Comparison of ENCODE assay signal across 23 cellular contexts in the genomic region with DNA sequence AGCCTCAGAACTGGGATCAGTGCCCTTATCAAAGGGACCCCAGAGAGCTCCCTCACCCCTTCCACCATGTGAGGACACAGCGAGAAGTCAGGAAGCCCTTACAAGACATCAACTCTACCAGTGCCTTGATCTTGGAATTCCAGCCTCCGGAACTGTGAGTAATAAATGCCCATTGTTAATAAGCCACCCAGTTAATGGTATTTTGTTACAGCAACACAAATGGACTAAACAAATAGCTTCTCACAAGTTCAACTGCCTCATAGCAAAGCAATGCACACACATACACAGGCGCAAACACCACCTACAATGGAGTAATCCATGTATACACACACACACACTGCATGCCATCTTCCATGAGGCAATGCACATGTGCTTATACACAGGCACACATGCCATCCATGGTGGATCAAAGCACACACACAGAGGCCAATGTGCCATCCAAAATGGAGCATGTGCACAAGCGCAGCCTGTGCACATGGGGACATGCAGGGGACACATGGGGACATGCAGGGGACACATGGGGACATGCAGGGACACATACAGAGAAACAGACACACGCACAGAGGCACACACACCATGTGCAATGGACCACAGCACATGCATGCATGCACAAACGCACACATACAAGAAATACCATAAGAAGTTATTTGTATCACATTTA.
A peak's percentile ranks its signal among the peaks of the same experiment; 100 is the strongest.
DNase-seq lines count a peak whose midpoint lies in the region; ATAC-seq and TF ChIP-seq lines count a peak whose summit lies in the region.
"Had no signal": no experiment of that assay in that cellular context is flagged by ENCODE, and none has a peak within 500 bp of the region (broad histone marks: within the 10 kb centered on the region; RNA-seq: fewer than 3 reads in every experiment).

No MANE protein-coding gene starts in this region.

- H2BK120ac ChIP-seq in IMR-90 (ENCODE audit: low read depth, low read length) = peak overlapping the region; percentile 84

- in situ Hi-C loops in IMR-90 (cut with MboI; ENCODE audit: low sequenced_read_pairs) (no loop called here), ACHN (cut with HindIII; ENCODE audit: low pct_ligation_motif_present, low pct_unique_long_range_greater_than_20kb, low sequenced_read_pairs) (no loop called here)

- H3K4me3 ChIP-seq in IMR-90 (ENCODE audit: insufficient read depth, low read depth, low read length) (no peak overlapping the region), neural progenitor cell (no peak overlapping the region)
- H3K4me3 ChIP-seq: GM23338 had no signal

- H3K56ac ChIP-seq in IMR-90 (ENCODE audit: extremely low read depth, insufficient read depth, low read length) = no peak overlapping the region

- no peaks in the 10 kb centered on the region for H3K79me2 ChIP-seq in neural progenitor cell (ENCODE audit: low read depth)

- no peaks in the 10 kb centered on the region for H3K79me1 ChIP-seq in IMR-90 (ENCODE audit: low read depth in 1 of 2, low read length in 2 of 2)

- H3F3A ChIP-seq in neural progenitor cell (ENCODE audit: low read depth) = no peaks in the 10 kb centered on the region

- peak overlapping the region; percentile 62 for H2BK5ac ChIP-seq in IMR-90 (ENCODE audit: low read depth, low read length, poor library complexity, severe bottlenecking)

- H3K4ac ChIP-seq in IMR-90 (ENCODE audit: low read depth, low read length) = peak overlapping the region; percentile 74

- no peak for TF ChIP-seq RAD21 in IMR-90 (IDR thresholded peaks at IDR 0.05; ENCODE audit: low read length)

- H3K27me3 ChIP-seq in IMR-90 (ENCODE audit: control insufficient read depth, insufficient read depth, low read length) (no peaks in the 10 kb centered on the region), neural progenitor cell (no peaks in the 10 kb centered on the region)
- H3K27me3 ChIP-seq: BE2C had no signal

- H3K4me2 ChIP-seq in IMR-90 (ENCODE audit: low read depth, low read length) (peak overlapping the region; percentile 66), neural progenitor cell (no peak overlapping the region)
- H3K4me2 ChIP-seq: GM23338 had no signal

- H3K9me3 ChIP-seq in IMR-90 (ENCODE audit: control insufficient read depth, insufficient read depth, low read length) (no peaks in the 10 kb centered on the region), T-helper 17 cell (ENCODE audit: control insufficient read depth, low read length, poor library complexity, severe bottlenecking) (no peaks in the 10 kb centered on the region), neural progenitor cell (ENCODE audit: low read depth) (no peaks in the 10 kb centered on the region)
- H3K9me3 ChIP-seq: BE2C had no signal

- H3K4me1 ChIP-seq in IMR-90 (ENCODE audit: control insufficient read depth, insufficient read depth, low read length) (peaks cover 6% of the 10 kb centered on the region), neural progenitor cell (no peaks in the 10 kb centered on the region)
- H3K4me1 ChIP-seq: BE2C had no signal

- dilution Hi-C loops in IMR-90 (cut with HindIII; ENCODE audit: low sequenced_read_pairs, unreplicated experiment) = no loop called here

- POLR2A ChIA-PET in IMR-90 (lab: Charles Lee; ENCODE audit: unreplicated experiment) = no interaction called here

- CTCF ChIA-PET in IMR-90 (lab: Yijun Ruan, JAX) = no interaction called here

- peak overlapping the region; percentile 24; the same call in 1 of the 2 replicates for H4K5ac ChIP-seq in IMR-90 (ENCODE audit: low read depth, low read length)

- H3K27me3 Mint-ChIP-seq in T-helper 17 cell = no peaks in the 10 kb centered on the region
- H3K27me3 Mint-ChIP-seq in neural progenitor cell (ENCODE audit: insufficient read depth, low read depth) = peaks cover 9% of the 10 kb centered on the region

- H4K91ac ChIP-seq in IMR-90 (ENCODE audit: insufficient read depth, low read depth, low read length) = peak overlapping the region; percentile 70

- no peaks in the 10 kb centered on the region for H3K36me3 ChIP-seq in IMR-90 (ENCODE audit: control insufficient read depth, insufficient read depth, low read length)
- H3K36me3 ChIP-seq in neural progenitor cell = no peaks in the 10 kb centered on the region
- H3K36me3 ChIP-seq: BE2C had no signal

- ATAC-seq in IMR-90 (ENCODE audit: low read depth) = no peak
- no peak for ATAC-seq in T-helper 17 cell
- ATAC-seq in GM18517 (IDR thresholded peaks at IDR 0.05; ENCODE audit: unreplicated experiment) = no peak
- no peak for ATAC-seq in HG02973 (IDR thresholded peaks at IDR 0.05; ENCODE audit: unreplicated experiment)
- ATAC-seq: GM23338, Panc1 had no signal

- H4K8ac ChIP-seq in IMR-90 (ENCODE audit: low read depth in 2 of 2, low read length in 2 of 2) = peak overlapping the region in 1 of 2 experiments; percentile 57; a peak in 2 of 4 replicates

- H3K18ac ChIP-seq in IMR-90 (ENCODE audit: low read depth, low read length) = peak overlapping the region; percentile 91

- no peak for TF ChIP-seq POLR2A in IMR-90 (IDR thresholded peaks at IDR 0.05; ENCODE audit: low read depth, low read length)

- H3K9ac ChIP-seq in IMR-90 (ENCODE audit: low read depth, low read length) = no peak overlapping the region
- no peak overlapping the region for H3K9ac ChIP-seq in neural progenitor cell

- DNase-seq in EH (ENCODE audit: low read depth) (peak; percentile 29), IMR-90 (no peak), T-helper 17 cell (no peak), neural progenitor cell (ENCODE audit: low spot score) (no peak), medulla oblongata (ENCODE audit: extremely low spot score) (no peak), ACHN (no peak)
- DNase-seq: BE2C; CD8-positive, alpha-beta memory T cell; DMS79 treated with DMSO at 0.1 percent for 48 hours; KBM-7; MM.1S; NCI-H1417; NCI-H1694; NCI-H2029 treated with DMSO at 0.1 percent for 48 hours; NCI-H510A; NCI-H69; SHP77 treated with DMSO at 0.1 percent for 48 hours had no signal

- no peaks in the 10 kb centered on the region for H4K20me1 ChIP-seq in IMR-90 (ENCODE audit: insufficient read depth, low read length)
- H4K20me1 ChIP-seq in neural progenitor cell (ENCODE audit: low read depth) = no peaks in the 10 kb centered on the region

- H3K27ac ChIP-seq in IMR-90 (ENCODE audit: insufficient read depth, low read length) = peak overlapping the region; percentile 37; the same call in 1 of the 2 replicates
- H3K27ac ChIP-seq in neural progenitor cell = no peak overlapping the region
- H3K27ac ChIP-seq: HL-60 had no signal

- H2AK9ac ChIP-seq in IMR-90 (replicated peaks; ENCODE audit: low read depth, low read length, poor library complexity) = no peak overlapping the region

- H2BK15ac ChIP-seq in IMR-90 (ENCODE audit: low read depth, low read length) = 0 out of 3 replicates have a peak overlapping the region, but pooled peaks have one; percentile 35

- no peak for TF ChIP-seq CTCF in IMR-90 (conservative IDR thresholded peaks at IDR 0.05; ENCODE audit: low read depth, low read length)
- no peak for TF ChIP-seq CTCF in neural progenitor cell (IDR thresholded peaks at IDR 0.05)

- no peaks in the 10 kb centered on the region for H3K36me3 Mint-ChIP-seq in T-helper 17 cell (ENCODE audit: low read depth)
- no peaks in the 10 kb centered on the region for H3K36me3 Mint-ChIP-seq in neural progenitor cell
- H3K36me3 Mint-ChIP-seq: CD14-positive monocyte had no signal

- H3K14ac ChIP-seq in IMR-90 (replicated peaks; ENCODE audit: low read depth, low read length) = peak overlapping the region; percentile 37; the same call in 1 of the 2 replicates

- H2AK5ac ChIP-seq in IMR-90 (ENCODE audit: low read depth, low read length) = peak overlapping the region; percentile 84; the same call in 1 of the 2 replicates

- peaks cover 2% of the 10 kb centered on the region for H3K9me3 Mint-ChIP-seq in neural progenitor cell
- H3K9me3 Mint-ChIP-seq: GM23338 had no signal

- H3K27ac Mint-ChIP-seq in T-helper 17 cell = no peak overlapping the region
- H3K27ac Mint-ChIP-seq in neural progenitor cell = peak overlapping the region; percentile 36
- H3K27ac Mint-ChIP-seq: CD14-positive monocyte; CD8-positive, alpha-beta memory T cell; GM23338 had no signal

- WGBS in IMR-90 (ENCODE audit: extremely low coverage in 2 of 2, insufficient read length in 1 of 2), 2 experiments = 59% methylated on average over 2 of the region's 6 CpGs; no CpG with 5 or more reads in 1 of the 2 experiments

- H3K4me3 Mint-ChIP-seq in T-helper 17 cell (peak overlapping the region; percentile 25), neural progenitor cell (no peak overlapping the region)
- H3K4me3 Mint-ChIP-seq: CD14-positive monocyte; CD8-positive, alpha-beta memory T cell; GM23338 had no signal

- intact Hi-C loops in IMR-90 (cut with micrococcal nuclease) = no loop called here

- H3K23ac ChIP-seq in IMR-90 (ENCODE audit: low read depth, low read length) = 0 out of 2 replicates have a peak overlapping the region, but pooled peaks have one; percentile 41

- peaks cover 6% of the 10 kb centered on the region for H3K9me1 ChIP-seq in IMR-90 (ENCODE audit: insufficient read depth, low read length)

- H3K4me1 Mint-ChIP-seq in T-helper 17 cell (peaks cover 2% of the 10 kb centered on the region), neural progenitor cell (no peaks in the 10 kb centered on the region)
- H3K4me1 Mint-ChIP-seq: CD14-positive monocyte had no signal

- peak overlapping the region; percentile 80 for H2BK20ac ChIP-seq in IMR-90 (ENCODE audit: low read depth, low read length)

- no TSS peak for BruUV-seq in IMR-90 (replicated peaks; lab: Mats Ljungman, UMichigan)

- no peak overlapping the region for H2AFZ ChIP-seq in IMR-90 (replicated peaks; ENCODE audit: low read length, poor library complexity)
- no peak overlapping the region for H2AFZ ChIP-seq in neural progenitor cell (replicated peaks)
- H2AFZ ChIP-seq: GM23338 had no signal

TF ChIP-seq in IMR-90, 13 proteins besides CTCF, POLR2A, EP300 and RAD21 (continues in another document):
- TF ChIP-seq USF2 (IDR thresholded peaks at IDR 0.05; ENCODE audit: low read depth, low read length) (no peak), MXI1 (IDR thresholded peaks at IDR 0.05; ENCODE audit: borderline replicate concordance, low read depth, low read length) (no peak), FOS (IDR thresholded peaks at IDR 0.05; ENCODE audit: low read depth, low read length) (no peak), NFE2L2 (IDR thresholded peaks at IDR 0.05; ENCODE audit: low read depth, low read length) (no peak), SMC3 (IDR thresholded peaks at IDR 0.05; ENCODE audit: low read depth, low read length) (no peak), BHLHE40 (IDR thresholded peaks at IDR 0.05; ENCODE audit: low read depth, low read length) (no peak), CEBPB (IDR thresholded peaks at IDR 0.05; ENCODE audit: low read depth, low read length) (no peak), CHD1 (IDR thresholded peaks at IDR 0.05; ENCODE audit: low read depth, low read length) (no peak), MAFK (IDR thresholded peaks at IDR 0.05; ENCODE audit: low read depth, low read length) (no peak)
